ENCODE assay signal across 9 cellular contexts in the genomic region with DNA sequence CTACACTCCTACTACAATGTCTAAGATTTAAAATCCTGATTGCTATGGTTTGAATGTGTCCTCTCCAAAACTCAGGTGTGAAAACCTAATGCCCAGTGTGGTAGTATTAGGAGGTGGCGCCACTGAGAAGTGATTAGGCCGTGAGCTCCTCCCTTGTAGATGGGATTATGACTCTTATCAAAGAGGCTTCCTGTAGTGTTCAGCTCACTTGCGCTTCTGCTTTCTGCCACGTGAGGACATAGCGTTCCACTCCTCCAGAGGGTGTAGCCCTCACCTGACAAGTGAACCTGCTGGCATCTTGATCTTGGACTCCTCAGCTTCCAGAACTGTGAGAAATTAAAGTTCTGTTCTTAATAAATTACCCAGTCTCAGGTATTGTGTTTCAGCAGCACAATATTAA. TPM values are rescaled to one million over a fixed set of nuclear protein-coding genes. Genes with fewer than 3 reads are reported as not detected.
A peak's percentile ranks its signal among the peaks of the same experiment; 100 is the strongest.
DNase-seq lines count a peak whose midpoint lies in the region; ATAC-seq, FAIRE-seq and TF ChIP-seq lines count a peak whose summit lies in the region.
"Had no signal": no experiment of that assay in that cellular context is flagged by ENCODE, and none has a peak within 500 bp of the region (broad histone marks: within the 10 kb centered on the region; RNA-seq: fewer than 3 reads in every experiment).

No MANE protein-coding gene starts in this region.

- H3K36me3 Mint-ChIP-seq in WTC11 = no peaks in the 10 kb centered on the region
- no peaks in the 10 kb centered on the region for H3K36me3 Mint-ChIP-seq in chondrocyte (ENCODE audit: low read depth)

- H3K9me3 ChIP-seq in HepG2 (ENCODE audit: low read length) = no peaks in the 10 kb centered on the region

- DNase-seq in WTC11 (ENCODE audit: low spot score) (peak; percentile 46), HepG2 (ENCODE audit: low spot score) (peak; percentile 37), NCI-H526 treated with DMSO at 0.1 percent for 48 hours (lab: John Stamatoyannopoulos, UW) (no peak), chondrocyte (ENCODE audit: low spot score) (no peak), GF-D8 (lab: John Stamatoyannopoulos, UW) (no peak)

- H3K4me1 Mint-ChIP-seq in WTC11 (peaks cover 9% of the 10 kb centered on the region), chondrocyte (ENCODE audit: low read depth) (no peaks in the 10 kb centered on the region)

- H3K36me3 ChIP-seq in HepG2 (replicated peaks in 1 of 2; ENCODE audit: control insufficient read depth in 1 of 2, insufficient read depth in 2 of 2, low read length in 2 of 2) = no peaks in the 10 kb centered on the region

- no TSS peak for BruUV-seq in HepG2 (replicated peaks; lab: Mats Ljungman, UMichigan)

- H3K27ac Mint-ChIP-seq in WTC11 = 0 out of 2 replicates have a peak overlapping the region, but pooled peaks have one; percentile 15
- no peak overlapping the region for H3K27ac Mint-ChIP-seq in chondrocyte (ENCODE audit: unreplicated experiment)

- TF ChIP-seq POLR2A in HepG2 (IDR thresholded peaks at IDR 0.05; ENCODE audit: insufficient read depth in 1 of 2, low read depth in 2 of 2, low read length in 2 of 2) = no peak

- peak; percentile 68 for ATAC-seq in HG03354 (IDR thresholded peaks at IDR 0.05; ENCODE audit: poor library complexity, severe bottlenecking, unreplicated experiment)
- ATAC-seq in WTC11 = peak; percentile 100
- ATAC-seq in HepG2 = peak; percentile 96
- ATAC-seq in GM19452 (IDR thresholded peaks at IDR 0.05; ENCODE audit: unreplicated experiment) = no peak

- intact Hi-C loops in HepG2 (cut with micrococcal nuclease; ENCODE audit: unreplicated experiment) = loop anchor here (1.0 to 5.0 kb wide), 2 partner anchors 49 to 115 kb away; partner anchors contain the start of gene ATP6V1G1

- peaks cover 4% of the 10 kb centered on the region; the same call in 1 of the 2 replicates for H3K9me3 Mint-ChIP-seq in WTC11
- H3K9me3 Mint-ChIP-seq in chondrocyte (ENCODE audit: low read depth) = no peaks in the 10 kb centered on the region

- TF ChIP-seq RAD21 in HepG2 (CRISPR knock-in tag; IDR thresholded peaks at IDR 0.05) = no peak

- no peak for TF ChIP-seq EP300 in HepG2 (IDR thresholded peaks at IDR 0.05; ENCODE audit: low read depth in 2 of 2, low read length in 2 of 2)
- no peak for TF ChIP-seq EP300 in HepG2 (CRISPR knock-in tag; IDR thresholded peaks at IDR 0.05; ENCODE audit: borderline replicate concordance)

- peak; percentile 68 for TF ChIP-seq CTCF in GM12873 (IDR thresholded peaks at IDR 0.05; ENCODE audit: insufficient read depth, low read depth, low read length, missing control alignments)
- no peak for TF ChIP-seq CTCF in WTC11 (IDR thresholded peaks at IDR 0.05)
- peak; percentile 59 for TF ChIP-seq CTCF in HepG2 (CRISPR knock-in tag; IDR thresholded peaks at IDR 0.05)
- TF ChIP-seq CTCF in chondrocyte (IDR thresholded peaks at IDR 0.05) = no peak

- 2% methylated on average over 5 of the region's 5 CpGs for WGBS in HepG2 (ENCODE audit: low lambda C conversion rate)

- no peak overlapping the region for H2AFZ ChIP-seq in HepG2 (ENCODE audit: low read length)

- POLR2A ChIA-PET in WTC11 (lab: Charles Lee) (interaction anchor here (0.6 to 1.2 kb wide), 4 partner anchors 18 to 104 kb away, joined by 3 to 6 read pairs (median 4); partner anchors contain the start of genes ATP6V1G1 and TMEM268), HepG2 (lab: Yijun Ruan, JAX) (interaction anchor here (1.3 kb wide), 1 partner anchor 49 kb away, joined by 4 read pairs; the partner anchor contains the start of gene ATP6V1G1)

- no peak overlapping the region for H3K9ac ChIP-seq in HepG2 (ENCODE audit: insufficient read depth, low read depth, low read length)

- H3K4me3 Mint-ChIP-seq in WTC11 (no peak overlapping the region), chondrocyte (ENCODE audit: unreplicated experiment) (no peak overlapping the region)

- no peaks in the 10 kb centered on the region for H4K20me1 ChIP-seq in HepG2 (ENCODE audit: insufficient read depth, low read length)

- peaks cover 0 to 1% of the 10 kb centered on the region in 2 experiments; a peak in 2 of 5 replicates for H3K27me3 ChIP-seq in HepG2 (ENCODE audit: control insufficient read depth in 1 of 2, insufficient read depth in 2 of 2, low read length in 2 of 2)

- CTCF ChIA-PET in WTC11 (lab: Charles Lee) = interaction anchor here (0.6 to 3.3 kb wide), 39 partner anchors 9 to 150 kb away, joined by 3 to 47 read pairs (median 4); partner anchors contain the start of genes AKNA, ATP6V1G1 and TMEM268
- CTCF ChIA-PET in HepG2 (lab: Yijun Ruan, JAX; ENCODE audit: low intra/inter-chr PET ratio, low total read pairs) = interaction anchor here (1.2 kb wide), 1 partner anchor 115 kb away, joined by 4 read pairs; no protein-coding TSS in a partner anchor

- in situ Hi-C loops in HepG2 (cut with HindIII; ENCODE audit: extremely low pct_ligation_motif_present, low pct_unique_long_range_greater_than_20kb) = no loop called here

- no peak for FAIRE-seq in HepG2 (lab: Jason Lieb, UNC)
- FAIRE-seq: endothelial cell of umbilical vein had no signal

- H3K4me3 ChIP-seq in HepG2 (replicated peaks in 1 of 3; ENCODE audit: insufficient read depth in 1 of 3, low read depth in 2 of 3, low read length in 3 of 3) = no peak overlapping the region

- H3K4me2 ChIP-seq in HepG2 (ENCODE audit: low read depth, low read length) = no peak overlapping the region

- no peaks in the 10 kb centered on the region for H3K4me1 ChIP-seq in HepG2 (ENCODE audit: insufficient read depth, low read length)

- H3K27ac ChIP-seq in HepG2 (ENCODE audit: extremely low read length, insufficient read depth, low read length) = no peak overlapping the region

- H3K27me3 Mint-ChIP-seq in WTC11 (ENCODE audit: low read depth) (no peaks in the 10 kb centered on the region), chondrocyte (ENCODE audit: low read depth) (peaks cover 8% of the 10 kb centered on the region)

- H3K79me2 ChIP-seq in HepG2 (ENCODE audit: insufficient read depth, low read length) = no peaks in the 10 kb centered on the region

TF ChIP-seq in WTC11, 78 proteins besides CTCF, POLR2A, EP300 and RAD21 (continues in another document):
- TF ChIP-seq ZNF671 (CRISPR knock-in tag; IDR thresholded peaks at IDR 0.05) = no peak
- TF ChIP-seq ELF4 (CRISPR knock-in tag; IDR thresholded peaks at IDR 0.05; ENCODE audit: low read depth) = no peak

TF ChIP-seq in HepG2, 621 proteins besides CTCF, POLR2A, EP300 and RAD21 (continues in another document):
- TF ChIP-seq SMC3 (IDR thresholded peaks at IDR 0.05; ENCODE audit: low read length) (peak; percentile 39; the same call in 1 of the 2 replicates), MED13 (CRISPR knock-in tag; IDR thresholded peaks at IDR 0.05) (no peak), ZNF839 (CRISPR knock-in tag; IDR thresholded peaks at IDR 0.05; ENCODE audit: borderline replicate concordance) (no peak)

RNA-seq across cellular contexts. Expression of gene WHRN, which starts 33.0 kb away (rescaled TPM):
- total RNA-seq in WTC11 (2021) (20.6 to 24.3 TPM (median 23.3 TPM) in 3 replicates), HepG2 (2016; rRNA removed; fragmentation: Illumina TruSeq; extraction: Trizol) (1.8 and 2.3 TPM in 2 replicates), chondrocyte (6.9 to 14.9 TPM (median 6.9 TPM) in 3 replicates)
- total RNA-seq in HepG2 (2016; cell fraction: cytosol; rRNA removed; fragmentation: Illumina TruSeq; extraction: Trizol; ENCODE audit: low read depth) = 0.51 and 0.97 TPM in 2 replicates
- total RNA-seq in HepG2 (2016; cell fraction: insoluble cytoplasmic fraction; rRNA removed; fragmentation: Illumina TruSeq; extraction: Trizol) = 1.1 and 2.7 TPM in 2 replicates
- 1.5 and 2.5 TPM in 2 replicates for total RNA-seq in HepG2 (2016; cell fraction: membrane; rRNA removed; fragmentation: Illumina TruSeq; extraction: Trizol)
- total RNA-seq in HepG2 (2016; cell fraction: nucleus; rRNA removed; fragmentation: Illumina TruSeq; extraction: Trizol) = 6.3 and 6.6 TPM in 2 replicates
- 5.3 and 5.8 TPM in 2 replicates for polyA plus RNA-seq in HepG2 (2011; rRNA removed)
- 1.8 and 2.4 TPM in 2 replicates for polyA plus RNA-seq in HepG2 (2011; cell fraction: cytosol; rRNA removed)
- polyA plus RNA-seq in HepG2 (2011; cell fraction: nucleus; rRNA removed) = 43.6 and 56.3 TPM in 2 replicates
- polyA plus RNA-seq in HepG2 (2012) = 4.9 and 5.7 TPM in 2 replicates
- polyA plus RNA-seq in HepG2 (2016; cell fraction: cytosol; fragmentation: Illumina TruSeq; extraction: Trizol; ENCODE audit: low read depth) = 0.68 and 0.91 TPM in 2 replicates
- 2.5 and 3.9 TPM in 2 replicates for polyA plus RNA-seq in HepG2 (2016; cell fraction: insoluble cytoplasmic fraction; fragmentation: Illumina TruSeq; extraction: Trizol; ENCODE audit: low read depth)
- 1.9 and 2.8 TPM in 2 replicates for polyA plus RNA-seq in HepG2 (2016; cell fraction: membrane; fragmentation: Illumina TruSeq; extraction: Trizol; ENCODE audit: low read depth)
- 15.3 TPM in 2 replicates for polyA plus RNA-seq in HepG2 (2016; cell fraction: nucleus; fragmentation: Illumina TruSeq; extraction: Trizol; ENCODE audit: insufficient read depth, low read depth)
- polyA minus RNA-seq in HepG2 (2011; rRNA and poly(A)+ RNA removed; ENCODE audit: low replicate concordance) = 3.2 and 4.6 TPM in 2 replicates
- polyA minus RNA-seq in HepG2 (2011; cell fraction: cytosol; rRNA and poly(A)+ RNA removed) = 1.2 and 2.5 TPM in 2 replicates
- polyA minus RNA-seq in HepG2 (2011; cell fraction: nucleus; rRNA and poly(A)+ RNA removed) = 9.1 and 12.0 TPM in 2 replicates

RNA-seq across cellular contexts. Expression of gene ATP6V1G1, which starts 49.3 kb away (rescaled TPM):
- total RNA-seq in WTC11 (2021) (91.3 to 108 TPM (median 92.4 TPM) in 3 replicates), HepG2 (2016; rRNA removed; fragmentation: Illumina TruSeq; extraction: Trizol) (158 and 215 TPM in 2 replicates), chondrocyte (134 to 143 TPM (median 135 TPM) in 3 replicates)
- total RNA-seq in HepG2 (2016; cell fraction: cytosol; rRNA removed; fragmentation: Illumina TruSeq; extraction: Trizol; ENCODE audit: low read depth) = 46.6 and 55.3 TPM in 2 replicates
- 159 and 225 TPM in 2 replicates for total RNA-seq in HepG2 (2016; cell fraction: insoluble cytoplasmic fraction; rRNA removed; fragmentation: Illumina TruSeq; extraction: Trizol)
- 93.6 and 101 TPM in 2 replicates for total RNA-seq in HepG2 (2016; cell fraction: membrane; rRNA removed; fragmentation: Illumina TruSeq; extraction: Trizol)
- 67.3 and 67.5 TPM in 2 replicates for total RNA-seq in HepG2 (2016; cell fraction: nucleus; rRNA removed; fragmentation: Illumina TruSeq; extraction: Trizol)
- 85.3 and 108 TPM in 2 replicates for polyA plus RNA-seq in HepG2 (2011; rRNA removed)
- polyA plus RNA-seq in HepG2 (2011; cell fraction: cytosol; rRNA removed) = 86.2 and 105 TPM in 2 replicates
- 27.9 and 32.8 TPM in 2 replicates for polyA plus RNA-seq in HepG2 (2011; cell fraction: nucleus; rRNA removed)
- polyA plus RNA-seq in HepG2 (2012) = 76.7 and 118 TPM in 2 replicates
- 39.8 and 53.2 TPM in 2 replicates for polyA plus RNA-seq in HepG2 (2016; cell fraction: cytosol; fragmentation: Illumina TruSeq; extraction: Trizol; ENCODE audit: low read depth)
- 253 and 272 TPM in 2 replicates for polyA plus RNA-seq in HepG2 (2016; cell fraction: insoluble cytoplasmic fraction; fragmentation: Illumina TruSeq; extraction: Trizol; ENCODE audit: low read depth)
- polyA plus RNA-seq in HepG2 (2016; cell fraction: membrane; fragmentation: Illumina TruSeq; extraction: Trizol; ENCODE audit: low read depth) = 85.8 and 96.0 TPM in 2 replicates
- polyA plus RNA-seq in HepG2 (2016; cell fraction: nucleus; fragmentation: Illumina TruSeq; extraction: Trizol; ENCODE audit: insufficient read depth, low read depth) = 105 and 112 TPM in 2 replicates
- 15.1 and 22.4 TPM in 2 replicates for polyA minus RNA-seq in HepG2 (2011; rRNA and poly(A)+ RNA removed; ENCODE audit: low replicate concordance)
- 30.9 and 42.0 TPM in 2 replicates for polyA minus RNA-seq in HepG2 (2011; cell fraction: cytosol; rRNA and poly(A)+ RNA removed)
- polyA minus RNA-seq in HepG2 (2011; cell fraction: nucleus; rRNA and poly(A)+ RNA removed) = 35.5 and 40.2 TPM in 2 replicates

Comparison
In these comparisons a context has a peak if more than half of its experiments do, and no peak if none do; other contexts are left out.
1. CTCF ChIP-seq: peak in GM12873 (single experiment) and HepG2 (single experiment); none in WTC11 (single experiment) and chondrocyte (single experiment).
2. DNase-seq: peak in WTC11 (single experiment) and HepG2 (single experiment); none in NCI-H526 treated with DMSO at 0.1 percent for 48 hours (single experiment), chondrocyte (single experiment) and GF-D8 (single experiment).